In the genomic region with DNA sequence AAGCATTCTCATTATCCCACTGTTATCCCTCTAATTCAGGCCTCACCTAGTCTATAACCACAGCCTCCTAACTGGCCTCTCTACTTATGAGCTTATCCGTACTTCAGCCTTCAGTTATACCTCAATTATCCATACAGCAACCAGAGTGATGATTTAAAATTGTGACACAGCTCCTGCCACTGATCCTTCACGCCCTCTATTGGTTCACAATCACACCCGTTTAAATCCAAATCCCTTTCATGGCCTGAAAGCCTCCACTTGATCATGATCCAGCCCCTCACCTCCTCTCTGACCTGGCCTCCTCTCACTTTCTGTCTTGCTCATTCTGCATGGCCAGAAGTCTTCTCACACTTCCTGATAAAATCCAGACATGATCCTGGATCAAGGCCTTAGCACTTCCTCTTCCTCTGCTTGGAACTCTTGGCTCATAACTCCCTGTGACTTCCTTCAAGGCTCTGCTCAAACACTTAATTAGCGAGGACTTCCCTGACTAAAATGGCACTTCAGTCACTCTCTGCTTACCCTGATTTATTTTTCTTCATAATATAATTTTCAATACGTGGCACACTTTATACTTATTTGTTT, we compare ENCODE assay signal across 30 cellular contexts. TPM values are rescaled to one million over a fixed set of nuclear protein-coding genes. Genes with fewer than 3 reads are reported as not detected.
DNase-seq lines count a peak whose midpoint lies in the region; ATAC-seq and TF ChIP-seq lines count a peak whose summit lies in the region.
"Had no signal": no experiment of that assay in that cellular context is flagged by ENCODE, and none has a peak within 500 bp of the region (broad histone marks: within the 10 kb centered on the region; RNA-seq: fewer than 3 reads in every experiment).

No MANE protein-coding gene starts in this region.

- 0 out of 2 replicates have a peak, but pooled peaks cover 4% of the 10 kb centered on the region for H3K9me2 ChIP-seq in PC-3 (replicated peaks; ENCODE audit: low read length)
- H3K9me2 ChIP-seq: SK-N-SH had no signal

- DNase-seq in left ventricle myocardium inferior (no peak), Right ventricle myocardium superior (no peak), PC-3 (peak; percentile 55), fibroblast of villous mesenchyme (ENCODE audit: low read depth) (peak; percentile 41), MG63 (no peak), dorsolateral prefrontal cortex (no peak), caudate nucleus (lab: John Stamatoyannopoulos, UW) (no peak)
- DNase-seq: activated CD4-positive, alpha-beta T cell treated with anti-CD3 and anti-CD28 coated beads for 4 hours; activated effector memory CD4-positive, alpha-beta T cell treated with Interleukin-2 at 50 U/mL for 16 hours; anterior cingulate cortex; CD8-positive, alpha-beta memory T cell; cortex of kidney; endodermal cell; gastrocnemius medialis; H9; hippocampal formation; Karpas-422; midbrain; naive thymus-derived CD4-positive, alpha-beta T cell; NCI-H1092 treated with DMSO at 0.1 percent for 48 hours; NCI-H2029; NCI-H524 treated with DMSO at 0.1 percent for 48 hours; occipital lobe; RPMI8226; SK-N-SH; stomach; thyroid gland had no signal

- H3K27me3 ChIP-seq in left ventricle myocardium inferior (ENCODE audit: low read depth) (no peaks in the 10 kb centered on the region), PC-3 (ENCODE audit: low read length) (no peaks in the 10 kb centered on the region), MG63 (no peaks in the 10 kb centered on the region), dorsolateral prefrontal cortex (no peaks in the 10 kb centered on the region)
- H3K27me3 ChIP-seq: esophagus muscularis mucosa, gastrocnemius medialis, stomach, thyroid gland had no signal

- intact Hi-C loops in left ventricle myocardium inferior (cut with micrococcal nuclease) (no loop called here), Right ventricle myocardium superior (cut with DNase I) (no loop called here), PC-3 (cut with micrococcal nuclease) (loop anchor here (10.0 kb wide), 3 partner anchors 553 to 773 kb away; no protein-coding TSS in a partner anchor), dorsolateral prefrontal cortex (cut with DNase I) (no loop called here)

- no peaks in the 10 kb centered on the region for H3K36me3 ChIP-seq in left ventricle myocardium inferior
- no peaks in the 10 kb centered on the region for H3K36me3 ChIP-seq in PC-3 (ENCODE audit: low read depth, low read length)
- no peaks in the 10 kb centered on the region for H3K36me3 ChIP-seq in MG63
- H3K36me3 ChIP-seq: esophagus muscularis mucosa, gastrocnemius medialis, stomach, thyroid gland had no signal

- no peak overlapping the region for H3K9ac ChIP-seq in PC-3 (ENCODE audit: low read length)
- H3K9ac ChIP-seq: SK-N-SH had no signal

- H3K27ac ChIP-seq in left ventricle myocardium inferior (replicated peaks) (peak overlapping the region; percentile 0), PC-3 (ENCODE audit: low read length) (no peak overlapping the region), dorsolateral prefrontal cortex (no peak overlapping the region), caudate nucleus (ENCODE audit: low read depth, low read length) (no peak overlapping the region)
- H3K27ac ChIP-seq: A549, esophagus muscularis mucosa, gastrocnemius medialis, stomach, thyroid gland had no signal

- POLR2A ChIA-PET in PC-3 (lab: Charles Lee; ENCODE audit: unreplicated experiment), result no interaction called here

- no peak for ATAC-seq in Right ventricle myocardium superior (ENCODE audit: poor library complexity)
- peak; percentile 11; the same call in 1 of the 2 replicates for ATAC-seq in PC-3
- no peak for ATAC-seq in HG03159 (IDR thresholded peaks at IDR 0.05; ENCODE audit: unreplicated experiment)
- ATAC-seq: A549; gastrocnemius medialis; naive thymus-derived CD4-positive, alpha-beta T cell had no signal

- TF ChIP-seq CTCF in left ventricle myocardium inferior (IDR thresholded peaks at IDR 0.05; ENCODE audit: borderline replicate concordance) (no peak), PC-3 (conservative IDR thresholded peaks at IDR 0.05; ENCODE audit: low read depth, low read length) (peak; percentile 79), fibroblast of villous mesenchyme (IDR thresholded peaks at IDR 0.05; ENCODE audit: insufficient read depth, low read depth, low read length) (no peak), dorsolateral prefrontal cortex (IDR thresholded peaks at IDR 0.05 in 54 of 56, conservative IDR thresholded peaks at IDR 0.05 in 2 of 56; ENCODE audit: low read depth in 1 of 56, partially characterized antibody in 56 of 56) (no peak)

- H3K9me3 ChIP-seq in left ventricle myocardium inferior (replicated peaks) (no peaks in the 10 kb centered on the region), PC-3 (ENCODE audit: low read length) (no peaks in the 10 kb centered on the region), MG63 (no peaks in the 10 kb centered on the region)
- H3K9me3 ChIP-seq: A549, esophagus muscularis mucosa, gastrocnemius medialis, SK-N-SH, stomach, thyroid gland had no signal

- peaks cover 10% of the 10 kb centered on the region for H3F3A ChIP-seq in PC-3 (ENCODE audit: low read length, unreplicated experiment)

- CTCF ChIA-PET in PC-3 (lab: Charles Lee), result interaction anchor here (1.0 kb wide), 1 partner anchor 200 kb away, joined by 4 read pairs; no protein-coding TSS in a partner anchor

- H3K4me1 ChIP-seq in left ventricle myocardium inferior, result no peaks in the 10 kb centered on the region
- peaks cover 23% of the 10 kb centered on the region for H3K4me1 ChIP-seq in PC-3 (ENCODE audit: insufficient read depth, low read length)
- H3K4me1 ChIP-seq: esophagus muscularis mucosa, gastrocnemius medialis, stomach, thyroid gland had no signal

- no peak overlapping the region for H3K4me2 ChIP-seq in PC-3 (ENCODE audit: low read length)
- H3K4me2 ChIP-seq: A549, SK-N-SH had no signal

- no TSS peak for BruUV-seq in PC-3 (replicated peaks; lab: Mats Ljungman, UMichigan)

- no peaks in the 10 kb centered on the region for H4K20me1 ChIP-seq in PC-3 (ENCODE audit: low read length)

- H3K4me3 ChIP-seq in left ventricle myocardium inferior, result no peak overlapping the region
- no peak overlapping the region for H3K4me3 ChIP-seq in PC-3 (ENCODE audit: low read length)
- no peak overlapping the region for H3K4me3 ChIP-seq in fibroblast of villous mesenchyme (ENCODE audit: low read depth, low read length)
- no peak overlapping the region for H3K4me3 ChIP-seq in MG63
- H3K4me3 ChIP-seq in dorsolateral prefrontal cortex, result no peak overlapping the region
- H3K4me3 ChIP-seq: A549, esophagus muscularis mucosa, gastrocnemius medialis, stomach, thyroid gland had no signal

- no peaks in the 10 kb centered on the region for H3K79me2 ChIP-seq in PC-3 (ENCODE audit: low read length)

- H2AFZ ChIP-seq in PC-3 (ENCODE audit: low read length), result no peak overlapping the region

RNA-seq across cellular contexts. Expression of gene TMEM26, which starts 19.0 kb away (rescaled TPM):
- 0.30 TPM for total RNA-seq in left ventricle myocardium inferior
- total RNA-seq in Right ventricle myocardium superior, result 0.54 TPM
- 0.12 TPM in 1 of 2 replicates, not detected in the other for total RNA-seq in PC-3 (2014; rRNA removed)
- total RNA-seq in fibroblast of villous mesenchyme, result 5.6 and 6.4 TPM in 2 replicates
- total RNA-seq in MG63 (2014; rRNA removed; shearing (Covaris generic); ENCODE audit: low replicate concordance), result 0.25 TPM in 1 of 2 replicates, not detected in the other
- total RNA-seq in dorsolateral prefrontal cortex, result 1 to 10 TPM in 39 of 120 experiments, under 1 TPM in 81; 0.19 to 4.5 (median 0.79) TPM
- total RNA-seq: CD8-positive, alpha-beta memory T cell had no signal

Comparison
In these comparisons a context has a peak if more than half of its experiments do, and no peak if none do; other contexts are left out.
1. DNase-seq: peak in PC-3 (single experiment) and fibroblast of villous mesenchyme (single experiment); none in left ventricle myocardium inferior (single experiment), Right ventricle myocardium superior (single experiment), MG63 (single experiment), dorsolateral prefrontal cortex (0 of 10) and caudate nucleus (0 of 61).